Comparison of ENCODE assay signal across 27 cellular contexts in the genomic region with DNA sequence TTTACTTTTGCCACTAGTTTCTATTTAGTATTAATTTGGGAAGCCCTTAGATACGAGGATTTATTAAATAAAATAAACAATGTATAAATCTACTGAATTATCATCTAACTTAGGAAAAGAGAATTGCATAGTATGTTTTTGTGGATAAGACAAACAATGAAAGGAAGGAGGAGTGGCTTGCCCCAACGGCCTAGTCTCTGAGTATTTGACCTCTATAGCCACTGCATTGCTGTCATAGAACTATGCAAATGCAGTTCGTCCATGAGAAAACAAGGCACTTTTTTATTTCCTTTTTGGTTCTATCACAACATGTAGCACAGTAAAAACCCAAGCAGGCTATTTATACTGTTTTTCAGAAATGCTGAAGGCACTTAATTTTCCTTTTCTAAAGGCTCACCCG.
"Had no signal": no experiment of that assay in that cellular context is flagged by ENCODE, and none has a peak within 500 bp of the region (broad histone marks: within the 10 kb centered on the region; RNA-seq: fewer than 3 reads in every experiment).

No MANE protein-coding gene starts in this region.

- ATAC-seq: activated naive CD8-positive, alpha-beta T cell treated with anti-CD3 and anti-CD28 coated beads, Interleukin-2, amount 50 U/mL, for 24 hours; activated T-cell treated with anti-CD3 and anti-CD28 coated beads, Interleukin-2, amount 50 U/mL, for 4 hours; K562 had no signal

- H3K4me3 ChIP-seq: K562 had no signal

- H3K27ac ChIP-seq: brain microvascular endothelial cell, VCaP had no signal

- DNase-seq: activated B cell treated with CpG ODN at 0.5 μM for 24 hours; activated CD4-positive, alpha-beta memory T cell treated with anti-CD3 and anti-CD28 coated beads for 36 hours; activated CD4-positive, alpha-beta T cell treated with anti-CD3 and anti-CD28 coated beads for 4 hours; activated CD4-positive, alpha-beta T cell treated with anti-CD3 and anti-CD28 coated beads, Interleukin-2, amount 50 U/mL, for 1 hour; activated CD4-positive, CD25-positive, alpha-beta regulatory T cell treated with anti-CD3 and anti-CD28 coated beads, Interleukin-2, amount 50 U/mL, for 72 hours; activated CD8-positive, alpha-beta memory T cell treated with anti-CD3 and anti-CD28 coated beads, Interleukin-2, amount 50 U/mL, for 4 hours; activated naive CD4-positive, alpha-beta T cell treated with anti-CD3 and anti-CD28 coated beads, Interleukin-2, amount 10 ng/mL, durations not matched to agents 7 days and 5 days; activated naive CD8-positive, alpha-beta T cell treated with anti-CD3 and anti-CD28 coated beads, Interleukin-2, amount 50 U/mL, for 24 hours; activated T-cell treated with anti-CD3 and anti-CD28 coated beads for 4 hours; activated T-cell treated with anti-CD3 and anti-CD28 coated beads, Interleukin-2, amount 50 U/mL, for 4 hours; brain microvascular endothelial cell; central memory CD4-positive, alpha-beta T cell; NCI-H1092 treated with DMSO at 0.1 percent for 48 hours; NCI-H187; NCI-H2029 treated with DMSO at 0.1 percent for 48 hours; NCI-H2107; NCI-H226; NCI-H446 treated with DMSO at 0.1 percent for 48 hours; NCI-H524; OCI-M1; Right ventricle myocardium superior; SW 1271; T-helper 1 cell; T-helper 2 cell; T-helper 9 cell had no signal

- H3K27me3 ChIP-seq: brain microvascular endothelial cell had no signal

- FAIRE-seq: K562 had no signal

- H3K36me3 ChIP-seq: brain microvascular endothelial cell had no signal
